In the genomic region with DNA sequence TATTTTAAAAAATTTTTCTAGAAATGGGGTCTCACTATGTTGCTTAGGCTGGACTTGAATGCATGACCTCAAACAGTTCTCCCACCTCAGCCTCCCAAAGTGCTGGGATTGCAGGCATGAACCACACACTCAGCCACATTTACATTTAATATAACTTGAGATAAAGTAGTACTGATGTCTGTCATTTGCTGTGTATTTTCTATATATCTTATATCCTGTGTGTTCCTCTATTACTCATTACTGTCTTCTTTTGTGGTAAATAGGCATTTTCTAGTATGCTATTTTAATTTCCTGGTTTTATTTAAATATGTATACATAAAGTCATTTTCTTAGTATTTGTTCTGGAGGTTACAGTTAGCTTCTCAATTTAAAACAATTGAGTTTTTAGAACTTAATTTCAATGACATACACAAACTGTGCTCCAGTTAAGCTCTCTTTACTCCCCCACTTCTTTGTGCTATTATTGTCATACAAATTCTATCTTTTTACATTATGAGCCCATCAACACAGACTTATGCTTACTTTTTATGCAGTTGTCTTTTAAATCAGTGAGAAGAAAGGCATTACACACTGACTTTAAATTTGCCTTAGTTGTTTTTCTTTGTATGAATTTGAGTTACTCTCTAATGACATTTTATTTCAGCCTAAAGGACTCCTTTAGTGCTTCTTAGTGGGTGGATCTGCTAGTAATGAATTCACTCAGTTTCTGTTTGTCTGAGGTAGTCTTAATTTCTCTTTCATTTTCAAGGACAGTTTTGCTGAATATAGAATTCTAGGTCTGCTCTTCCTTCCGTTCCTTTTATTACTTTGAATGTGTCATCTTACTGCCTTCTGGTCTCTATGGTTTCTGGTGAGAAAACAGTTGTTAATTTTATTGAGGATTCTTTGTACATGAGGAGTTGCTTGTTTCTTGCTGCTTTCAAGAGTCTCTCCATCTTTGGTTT, we compare ENCODE assay signal across 1 cellular context.
TF ChIP-seq lines count a peak whose summit lies in the region.

No MANE protein-coding gene starts in this region.

TF ChIP-seq in GM12878, 131 proteins besides CTCF, POLR2A, EP300 and RAD21 (continued from another document and continues in another):
- TF ChIP-seq, protein P1, sequence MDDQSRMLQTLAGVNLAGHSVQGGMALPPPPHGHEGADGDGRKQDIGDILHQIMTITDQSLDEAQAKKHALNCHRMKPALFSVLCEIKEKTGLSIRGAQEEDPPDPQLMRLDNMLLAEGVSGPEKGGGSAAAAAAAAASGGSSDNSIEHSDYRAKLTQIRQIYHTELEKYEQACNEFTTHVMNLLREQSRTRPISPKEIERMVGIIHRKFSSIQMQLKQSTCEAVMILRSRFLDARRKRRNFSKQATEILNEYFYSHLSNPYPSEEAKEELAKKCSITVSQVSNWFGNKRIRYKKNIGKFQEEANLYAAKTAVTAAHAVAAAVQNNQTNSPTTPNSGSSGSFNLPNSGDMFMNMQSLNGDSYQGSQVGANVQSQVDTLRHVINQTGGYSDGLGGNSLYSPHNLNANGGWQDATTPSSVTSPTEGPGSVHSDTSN (IDR thresholded peaks at IDR 0.05; ENCODE audit: insufficient replicate concordance, low read depth, low read length): no peak
- no peak for TF ChIP-seq ZNF592 (IDR thresholded peaks at IDR 0.05)
- no peak for TF ChIP-seq SREBF2 (IDR thresholded peaks at IDR 0.05; ENCODE audit: low read length)
- TF ChIP-seq USF1 (IDR thresholded peaks at IDR 0.05; ENCODE audit: borderline replicate concordance, extremely low read length, insufficient read depth, low read depth, low read length): no peak
- TF ChIP-seq GATAD2B (conservative IDR thresholded peaks at IDR 0.05; ENCODE audit: low read depth): no peak
- no peak for TF ChIP-seq CREM (IDR thresholded peaks at IDR 0.05; ENCODE audit: low read depth)
- TF ChIP-seq, protein P2, sequence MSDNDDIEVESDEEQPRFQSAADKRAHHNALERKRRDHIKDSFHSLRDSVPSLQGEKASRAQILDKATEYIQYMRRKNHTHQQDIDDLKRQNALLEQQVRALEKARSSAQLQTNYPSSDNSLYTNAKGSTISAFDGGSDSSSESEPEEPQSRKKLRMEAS (IDR thresholded peaks at IDR 0.05; ENCODE audit: low read depth, low read length): no peak
- no peak for TF ChIP-seq NFYA (IDR thresholded peaks at IDR 0.05; ENCODE audit: borderline replicate concordance, low read depth, low read length)
- TF ChIP-seq RELA (IDR thresholded peaks at IDR 0.05; ENCODE audit: borderline replicate concordance, partially characterized antibody): no peak
- no peak for TF ChIP-seq PAX5 (IDR thresholded peaks at IDR 0.05; ENCODE audit: borderline replicate concordance, low read depth, low read length)
- TF ChIP-seq, protein P3, sequence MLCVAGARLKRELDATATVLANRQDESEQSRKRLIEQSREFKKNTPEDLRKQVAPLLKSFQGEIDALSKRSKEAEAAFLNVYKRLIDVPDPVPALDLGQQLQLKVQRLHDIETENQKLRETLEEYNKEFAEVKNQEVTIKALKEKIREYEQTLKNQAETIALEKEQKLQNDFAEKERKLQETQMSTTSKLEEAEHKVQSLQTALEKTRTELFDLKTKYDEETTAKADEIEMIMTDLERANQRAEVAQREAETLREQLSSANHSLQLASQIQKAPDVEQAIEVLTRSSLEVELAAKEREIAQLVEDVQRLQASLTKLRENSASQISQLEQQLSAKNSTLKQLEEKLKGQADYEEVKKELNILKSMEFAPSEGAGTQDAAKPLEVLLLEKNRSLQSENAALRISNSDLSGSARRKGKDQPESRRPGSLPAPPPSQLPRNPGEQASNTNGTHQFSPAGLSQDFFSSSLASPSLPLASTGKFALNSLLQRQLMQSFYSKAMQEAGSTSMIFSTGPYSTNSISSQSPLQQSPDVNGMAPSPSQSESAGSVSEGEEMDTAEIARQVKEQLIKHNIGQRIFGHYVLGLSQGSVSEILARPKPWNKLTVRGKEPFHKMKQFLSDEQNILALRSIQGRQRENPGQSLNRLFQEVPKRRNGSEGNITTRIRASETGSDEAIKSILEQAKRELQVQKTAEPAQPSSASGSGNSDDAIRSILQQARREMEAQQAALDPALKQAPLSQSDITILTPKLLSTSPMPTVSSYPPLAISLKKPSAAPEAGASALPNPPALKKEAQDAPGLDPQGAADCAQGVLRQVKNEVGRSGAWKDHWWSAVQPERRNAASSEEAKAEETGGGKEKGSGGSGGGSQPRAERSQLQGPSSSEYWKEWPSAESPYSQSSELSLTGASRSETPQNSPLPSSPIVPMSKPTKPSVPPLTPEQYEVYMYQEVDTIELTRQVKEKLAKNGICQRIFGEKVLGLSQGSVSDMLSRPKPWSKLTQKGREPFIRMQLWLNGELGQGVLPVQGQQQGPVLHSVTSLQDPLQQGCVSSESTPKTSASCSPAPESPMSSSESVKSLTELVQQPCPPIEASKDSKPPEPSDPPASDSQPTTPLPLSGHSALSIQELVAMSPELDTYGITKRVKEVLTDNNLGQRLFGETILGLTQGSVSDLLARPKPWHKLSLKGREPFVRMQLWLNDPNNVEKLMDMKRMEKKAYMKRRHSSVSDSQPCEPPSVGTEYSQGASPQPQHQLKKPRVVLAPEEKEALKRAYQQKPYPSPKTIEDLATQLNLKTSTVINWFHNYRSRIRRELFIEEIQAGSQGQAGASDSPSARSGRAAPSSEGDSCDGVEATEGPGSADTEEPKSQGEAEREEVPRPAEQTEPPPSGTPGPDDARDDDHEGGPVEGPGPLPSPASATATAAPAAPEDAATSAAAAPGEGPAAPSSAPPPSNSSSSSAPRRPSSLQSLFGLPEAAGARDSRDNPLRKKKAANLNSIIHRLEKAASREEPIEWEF (IDR thresholded peaks at IDR 0.05; ENCODE audit: insufficient replicate concordance, low read depth, low read length): no peak
- TF ChIP-seq RELB (IDR thresholded peaks at IDR 0.05; ENCODE audit: low read depth): peak; percentile 73; the same call in 1 of the 2 replicates
- TF ChIP-seq, protein P4, sequence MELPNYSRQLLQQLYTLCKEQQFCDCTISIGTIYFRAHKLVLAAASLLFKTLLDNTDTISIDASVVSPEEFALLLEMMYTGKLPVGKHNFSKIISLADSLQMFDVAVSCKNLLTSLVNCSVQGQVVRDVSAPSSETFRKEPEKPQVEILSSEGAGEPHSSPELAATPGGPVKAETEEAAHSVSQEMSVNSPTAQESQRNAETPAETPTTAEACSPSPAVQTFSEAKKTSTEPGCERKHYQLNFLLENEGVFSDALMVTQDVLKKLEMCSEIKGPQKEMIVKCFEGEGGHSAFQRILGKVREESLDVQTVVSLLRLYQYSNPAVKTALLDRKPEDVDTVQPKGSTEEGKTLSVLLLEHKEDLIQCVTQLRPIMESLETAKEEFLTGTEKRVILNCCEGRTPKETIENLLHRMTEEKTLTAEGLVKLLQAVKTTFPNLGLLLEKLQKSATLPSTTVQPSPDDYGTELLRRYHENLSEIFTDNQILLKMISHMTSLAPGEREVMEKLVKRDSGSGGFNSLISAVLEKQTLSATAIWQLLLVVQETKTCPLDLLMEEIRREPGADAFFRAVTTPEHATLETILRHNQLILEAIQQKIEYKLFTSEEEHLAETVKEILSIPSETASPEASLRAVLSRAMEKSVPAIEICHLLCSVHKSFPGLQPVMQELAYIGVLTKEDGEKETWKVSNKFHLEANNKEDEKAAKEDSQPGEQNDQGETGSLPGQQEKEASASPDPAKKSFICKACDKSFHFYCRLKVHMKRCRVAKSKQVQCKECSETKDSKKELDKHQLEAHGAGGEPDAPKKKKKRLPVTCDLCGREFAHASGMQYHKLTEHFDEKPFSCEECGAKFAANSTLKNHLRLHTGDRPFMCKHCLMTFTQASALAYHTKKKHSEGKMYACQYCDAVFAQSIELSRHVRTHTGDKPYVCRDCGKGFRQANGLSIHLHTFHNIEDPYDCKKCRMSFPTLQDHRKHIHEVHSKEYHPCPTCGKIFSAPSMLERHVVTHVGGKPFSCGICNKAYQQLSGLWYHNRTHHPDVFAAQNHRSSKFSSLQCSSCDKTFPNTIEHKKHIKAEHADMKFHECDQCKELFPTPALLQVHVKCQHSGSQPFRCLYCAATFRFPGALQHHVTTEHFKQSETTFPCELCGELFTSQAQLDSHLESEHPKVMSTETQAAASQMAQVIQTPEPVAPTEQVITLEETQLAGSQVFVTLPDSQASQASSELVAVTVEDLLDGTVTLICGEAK (IDR thresholded peaks at IDR 0.05; ENCODE audit: borderline replicate concordance): peak; percentile 61; the same call in 1 of the 2 replicates
- TF ChIP-seq JUNB (IDR thresholded peaks at IDR 0.05): peak; percentile 81
- TF ChIP-seq MEF2A (IDR thresholded peaks at IDR 0.05; ENCODE audit: insufficient read depth, low read depth, low read length): 0 out of 2 replicates have a peak, but pooled peaks have one; percentile 45
- TF ChIP-seq ATF2 (IDR thresholded peaks at IDR 0.05; ENCODE audit: low read length): peak; percentile 54; the same call in 1 of the 2 replicates
- peak in 1 of 2 experiments; percentile 45; a peak in 1 of 4 replicates for TF ChIP-seq IKZF2 (IDR thresholded peaks at IDR 0.05)
- TF ChIP-seq ETV6 (conservative IDR thresholded peaks at IDR 0.05 in 1 of 2, IDR thresholded peaks at IDR 0.05 in 1 of 2; ENCODE audit: borderline replicate concordance in 1 of 2, low read depth in 1 of 2): peak in 1 of 2 experiments; percentile 64; a peak in 1 of 4 replicates
- TF ChIP-seq, protein P5, sequence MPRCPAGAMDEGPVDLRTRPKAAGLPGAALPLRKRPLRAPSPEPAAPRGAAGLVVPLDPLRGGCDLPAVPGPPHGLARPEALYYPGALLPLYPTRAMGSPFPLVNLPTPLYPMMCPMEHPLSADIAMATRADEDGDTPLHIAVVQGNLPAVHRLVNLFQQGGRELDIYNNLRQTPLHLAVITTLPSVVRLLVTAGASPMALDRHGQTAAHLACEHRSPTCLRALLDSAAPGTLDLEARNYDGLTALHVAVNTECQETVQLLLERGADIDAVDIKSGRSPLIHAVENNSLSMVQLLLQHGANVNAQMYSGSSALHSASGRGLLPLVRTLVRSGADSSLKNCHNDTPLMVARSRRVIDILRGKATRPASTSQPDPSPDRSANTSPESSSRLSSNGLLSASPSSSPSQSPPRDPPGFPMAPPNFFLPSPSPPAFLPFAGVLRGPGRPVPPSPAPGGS (IDR thresholded peaks at IDR 0.05; ENCODE audit: borderline replicate concordance, insufficient read depth, low read depth, low read length, poor library complexity, severe bottlenecking): no peak
- TF ChIP-seq SREBF1 (IDR thresholded peaks at IDR 0.05; ENCODE audit: low read length): no peak
- no peak for TF ChIP-seq SIN3A (IDR thresholded peaks at IDR 0.05; ENCODE audit: low read depth, low read length)
- no peak for TF ChIP-seq FOS (IDR thresholded peaks at IDR 0.05; ENCODE audit: borderline replicate concordance, extremely low read depth, insufficient read length)
- peak; percentile 26; the same call in 1 of the 2 replicates for TF ChIP-seq MXI1 (IDR thresholded peaks at IDR 0.05; ENCODE audit: low read depth, low read length)
- TF ChIP-seq CHD4 (IDR thresholded peaks at IDR 0.05): no peak
- no peak for TF ChIP-seq FOXM1 (IDR thresholded peaks at IDR 0.05; ENCODE audit: low read depth, low read length)
- 0 out of 2 replicates have a peak, but pooled peaks have one; percentile 9 for TF ChIP-seq RUNX3 (IDR thresholded peaks at IDR 0.05; ENCODE audit: low read length)
- TF ChIP-seq ZNF207 (IDR thresholded peaks at IDR 0.05; ENCODE audit: borderline replicate concordance): no peak
- TF ChIP-seq SUPT20H (IDR thresholded peaks at IDR 0.05; ENCODE audit: borderline replicate concordance, control insufficient read depth, low read depth, low read length): no peak
- peak; percentile 46 for TF ChIP-seq KLF5 (IDR thresholded peaks at IDR 0.05; ENCODE audit: partially characterized antibody)
